In the genomic region with DNA sequence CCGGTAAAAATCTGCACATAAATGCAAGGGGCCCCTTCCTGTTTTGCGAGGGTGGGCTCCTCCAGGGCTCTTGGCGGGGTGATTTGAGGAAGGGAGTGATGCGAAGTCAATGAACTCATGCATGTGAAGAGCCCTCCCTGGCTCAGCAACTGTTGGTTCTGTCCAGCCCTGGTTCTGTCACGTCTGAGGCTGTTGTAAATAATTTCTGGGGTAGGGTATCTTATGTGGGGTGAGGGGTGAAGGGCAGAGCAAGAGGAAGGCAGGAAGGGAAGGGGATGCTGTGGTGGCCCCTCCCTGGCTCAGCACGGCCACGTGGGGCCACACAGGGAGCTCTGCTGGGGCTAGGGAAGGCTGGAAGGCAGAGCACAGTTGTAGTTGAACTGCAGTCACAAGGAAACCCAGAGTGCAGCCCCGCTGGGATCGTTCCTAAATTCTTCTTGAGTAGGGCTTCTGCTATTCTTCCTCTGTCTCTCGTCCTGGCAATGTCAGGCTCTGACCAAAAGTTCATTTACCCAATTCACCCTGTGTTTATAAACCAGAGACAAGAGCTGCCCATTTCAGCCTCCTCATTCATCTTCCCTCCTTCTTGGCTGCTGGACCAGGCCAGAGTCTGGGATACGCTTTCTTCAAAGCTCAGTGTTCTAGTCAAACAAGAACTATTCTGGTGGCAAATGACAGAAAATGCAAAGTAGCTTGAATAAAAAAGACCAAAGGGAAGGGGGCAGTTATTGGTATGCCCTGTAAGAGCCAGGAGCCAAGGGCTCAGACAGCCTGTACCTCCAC, we compare ENCODE assay signal across 30 cellular contexts. TPM values are rescaled to one million over a fixed set of nuclear protein-coding genes. Genes with fewer than 3 reads are reported as not detected.
DNase-seq lines count a peak whose midpoint lies in the region; TF ChIP-seq lines count a peak whose summit lies in the region.
"Had no signal": no experiment of that assay in that cellular context is flagged by ENCODE, and none has a peak within 500 bp of the region (broad histone marks: within the 10 kb centered on the region; RNA-seq: fewer than 3 reads in every experiment).

No MANE protein-coding gene starts in this region.

- CTCF ChIA-PET in Caco-2 (lab: Charles Lee): interaction anchor here (0.6 kb wide), 1 partner anchor 9 kb away, joined by 5 read pairs; no protein-coding TSS in a partner anchor

- H3K9me2 ChIP-seq in Karpas-422 (replicated peaks; ENCODE audit: insufficient read depth, low read length): no peaks in the 10 kb centered on the region

- H3K9me3 Mint-ChIP-seq in Caco-2 (ENCODE audit: unreplicated experiment): no peaks in the 10 kb centered on the region
- H3K9me3 Mint-ChIP-seq: stimulated activated naive CD8-positive, alpha-beta T cell treated with anti-CD3 and anti-CD28 coated beads, Interleukin-15, Interleukin-2, amounts not matched to agents 100 ng/mL and 50 ng/mL, for 24 hours had no signal

- H3K27me3 ChIP-seq in Caco-2 (replicated peaks; ENCODE audit: control insufficient read depth, insufficient read depth, low read length) (no peaks in the 10 kb centered on the region), Karpas-422 (ENCODE audit: low read length) (no peaks in the 10 kb centered on the region), HAP-1 (ENCODE audit: low read depth) (peaks cover 6% of the 10 kb centered on the region; the same call in 1 of the 2 replicates)
- H3K27me3 ChIP-seq: BLaER1 treated with 17β-estradiol and CSF1 and Interleukin-3, amounts not matched to agents 10 nM and 100 nM had no signal

- intact Hi-C loops in Caco-2 (cut with micrococcal nuclease; ENCODE audit: unreplicated experiment): no loop called here

- H3K79me2 ChIP-seq in Karpas-422 (ENCODE audit: low read length): no peaks in the 10 kb centered on the region

- H3K4me3 Mint-ChIP-seq in Caco-2 (ENCODE audit: unreplicated experiment): no peak overlapping the region
- H3K4me3 Mint-ChIP-seq: activated CD8-positive, alpha-beta T cell treated with anti-CD3 and anti-CD28 coated beads for 36 hours; activated naive CD8-positive, alpha-beta T cell treated with anti-CD3 and anti-CD28 coated beads for 36 hours; stimulated activated naive CD8-positive, alpha-beta T cell treated with anti-CD3 and anti-CD28 coated beads, Interleukin-15, Interleukin-2, amounts not matched to agents 100 ng/mL and 50 ng/mL, for 24 hours; T-helper 17 cell had no signal

- no peak overlapping the region for H3K4me3 ChIP-seq in Caco-2 (ENCODE audit: low read depth, low read length)
- H3K4me3 ChIP-seq in Karpas-422 (ENCODE audit: low read length): no peak overlapping the region
- no peak overlapping the region for H3K4me3 ChIP-seq in HAP-1
- H3K4me3 ChIP-seq: BLaER1 treated with 17β-estradiol and CSF1 and Interleukin-3, amounts not matched to agents 10 nM and 100 nM; cardiac muscle cell; colonic mucosa; GM23248; heart left ventricle; prostate gland; thyroid gland had no signal

- no peak for TF ChIP-seq CTCF in Caco-2 (IDR thresholded peaks at IDR 0.05; ENCODE audit: insufficient read depth in 1 of 2, low read depth in 1 of 2, low read length in 1 of 2, severe bottlenecking in 1 of 2, unreplicated experiment in 1 of 2)

- no peaks in the 10 kb centered on the region for H3K9me3 ChIP-seq in Caco-2
- H3K9me3 ChIP-seq in Karpas-422 (ENCODE audit: low read length): no peaks in the 10 kb centered on the region
- no peaks in the 10 kb centered on the region for H3K9me3 ChIP-seq in HAP-1
- H3K9me3 ChIP-seq: colonic mucosa, prostate gland, thyroid gland had no signal

- no peak overlapping the region for H2AFZ ChIP-seq in Karpas-422 (ENCODE audit: low read length)
- H2AFZ ChIP-seq: GM23248 had no signal

- no TSS peak for BruUV-seq in Caco-2 (replicated peaks; lab: Mats Ljungman, UMichigan)

- no peak overlapping the region for H3K27ac ChIP-seq in Karpas-422 (ENCODE audit: low read length)
- H3K27ac ChIP-seq: BLaER1 treated with 17β-estradiol and CSF1 and Interleukin-3, amounts not matched to agents 10 nM and 100 nM; colonic mucosa; GM23248; heart left ventricle; prostate gland; RWPE1; thyroid gland had no signal

- POLR2A ChIA-PET in Caco-2 (lab: Charles Lee): interaction anchor here (0.6 kb wide), 1 partner anchor 15 kb away, joined by 4 read pairs; a partner anchor contains a TSS

- no peaks in the 10 kb centered on the region for H3K36me3 Mint-ChIP-seq in Caco-2 (ENCODE audit: insufficient read depth, unreplicated experiment)
- H3K36me3 Mint-ChIP-seq: activated naive CD8-positive, alpha-beta T cell treated with anti-CD3 and anti-CD28 coated beads for 36 hours had no signal

- in situ Hi-C loops in HAP-1 (cut with MboI; ENCODE audit: low sequenced_read_pairs): no loop called here

- DNase-seq in Caco-2 (no peak), Karpas-422 (peak; percentile 43), globus pallidus (ENCODE audit: low spot score) (peak; percentile 42), pons (ENCODE audit: low spot score) (peak; percentile 39), HAP-1 (ENCODE audit: low spot score in 2 of 2) (no peak)
- no peak for DNase-seq in stimulated activated naive CD4-positive, alpha-beta T cell (lab: John Stamatoyannopoulos, UW)
- DNase-seq in stimulated activated CD4-positive, alpha-beta T cell treated with anti-CD3 and anti-CD28 coated beads, Interleukin-4, amount 100 ng/mL, for 4 hours: no peak
- DNase-seq: ACHN; activated CD4-positive, alpha-beta T cell treated with anti-CD3 and anti-CD28 coated beads for 1 hour; activated CD8-positive, alpha-beta T cell treated with anti-CD3 and anti-CD28 coated beads for 36 hours; activated effector memory CD4-positive, alpha-beta T cell treated with anti-CD3 and anti-CD28 coated beads, Interleukin-2, amount 50 U/mL, for 16 hours; activated naive CD8-positive, alpha-beta T cell treated with anti-CD3 and anti-CD28 coated beads for 36 hours; activated T-cell treated with anti-CD3 and anti-CD28 coated beads for 4 hours; aorta; colonic mucosa; COR-L47; effector memory CD4-positive, alpha-beta T cell; GM23248; heart left ventricle; kidney glomerular epithelial cell; NCI-H1436; NCI-H345; NCI-H748 treated with DMSO at 0.1 percent for 48 hours; T-helper 17 cell; thyroid gland had no signal

- no peaks in the 10 kb centered on the region for H4K20me1 ChIP-seq in Karpas-422 (ENCODE audit: insufficient read depth, low read depth, low read length)
- H4K20me1 ChIP-seq: BLaER1 treated with 17β-estradiol and CSF1 and Interleukin-3, amounts not matched to agents 10 nM and 100 nM had no signal

- peak overlapping the region; percentile 8 for H3K4me2 ChIP-seq in Karpas-422 (ENCODE audit: low read depth, low read length, poor library complexity, severe bottlenecking)

- H3K4me1 ChIP-seq in Caco-2: no peaks in the 10 kb centered on the region
- H3K4me1 ChIP-seq in Karpas-422 (ENCODE audit: low read length): peaks cover 19% of the 10 kb centered on the region
- H3K4me1 ChIP-seq in HAP-1: no peaks in the 10 kb centered on the region
- H3K4me1 ChIP-seq: colonic mucosa, prostate gland had no signal

- H3K9ac ChIP-seq in Karpas-422 (ENCODE audit: low read length): no peak overlapping the region
- H3K9ac ChIP-seq: BLaER1 treated with 17β-estradiol and CSF1 and Interleukin-3, amounts not matched to agents 10 nM and 100 nM; GM23248 had no signal

- H3K36me3 ChIP-seq in Caco-2 (ENCODE audit: control insufficient read depth, insufficient read depth, low read length): no peaks in the 10 kb centered on the region; the same call in 1 of the 2 replicates
- H3K36me3 ChIP-seq in Karpas-422 (ENCODE audit: insufficient read depth, low read length): no peaks in the 10 kb centered on the region
- no peaks in the 10 kb centered on the region for H3K36me3 ChIP-seq in HAP-1 (replicated peaks)
- H3K36me3 ChIP-seq: BLaER1 treated with 17β-estradiol and CSF1 and Interleukin-3, amounts not matched to agents 10 nM and 100 nM; cardiac muscle cell; colonic mucosa; heart left ventricle; prostate gland; thyroid gland had no signal

- peak overlapping the region; percentile 59 for H3K27ac Mint-ChIP-seq in Caco-2 (ENCODE audit: unreplicated experiment)
- H3K27ac Mint-ChIP-seq: activated CD8-positive, alpha-beta T cell treated with anti-CD3 and anti-CD28 coated beads for 36 hours; activated naive CD8-positive, alpha-beta T cell treated with anti-CD3 and anti-CD28 coated beads for 36 hours; stimulated activated naive CD8-positive, alpha-beta T cell treated with anti-CD3 and anti-CD28 coated beads, Interleukin-15, Interleukin-2, amounts not matched to agents 100 ng/mL and 50 ng/mL, for 24 hours; T-helper 17 cell had no signal

- no peaks in the 10 kb centered on the region for H3K27me3 Mint-ChIP-seq in Caco-2 (ENCODE audit: insufficient read depth, unreplicated experiment)

- H3K4me1 Mint-ChIP-seq in Caco-2 (ENCODE audit: low read depth, unreplicated experiment): peaks cover 8% of the 10 kb centered on the region

RNA-seq across cellular contexts. Expression of a gene that starts 14.8 kb away (rescaled TPM):
- total RNA-seq in Caco-2 (2022): 57.1 and 68.2 TPM in 2 replicates
- 93.9 and 170 TPM in 2 replicates for total RNA-seq in Karpas-422 (2014; rRNA removed; shearing (Covaris generic); ENCODE audit: low replicate concordance)

Comparison
In these comparisons a context has a peak if more than half of its experiments do, and no peak if none do; other contexts are left out.
1. DNase-seq: peak in Karpas-422 (single experiment), globus pallidus (single experiment) and pons (single experiment); none in Caco-2 (0 of 2), stimulated activated naive CD4-positive, alpha-beta T cell (0 of 6), HAP-1 (0 of 2) and stimulated activated CD4-positive, alpha-beta T cell treated with anti-CD3 and anti-CD28 coated beads, Interleukin-4, amount 100 ng/mL, for 4 hours (0 of 2).